ENCODE assay signal across 8 cellular contexts in the genomic region with DNA sequence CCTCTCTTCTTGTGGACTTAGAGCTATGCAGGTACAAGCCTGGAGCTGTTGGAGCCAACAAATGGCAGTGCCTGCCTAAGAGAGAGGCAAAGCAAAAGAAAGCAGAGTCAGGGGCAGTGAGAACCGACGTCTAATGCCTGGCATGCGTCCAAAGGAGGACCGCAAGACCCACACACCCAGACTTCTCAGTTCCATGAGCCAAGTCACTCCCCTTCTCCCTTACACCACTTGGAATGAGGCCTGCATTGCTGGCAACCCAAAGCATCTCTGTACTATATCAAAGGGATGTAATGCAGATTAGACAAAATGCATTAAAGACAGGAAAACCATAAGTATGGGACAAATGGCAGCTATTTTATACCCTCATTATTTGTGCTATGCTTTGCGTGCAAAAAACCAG. TPM values are rescaled to one million over a fixed set of nuclear protein-coding genes. Genes with fewer than 3 reads are reported as not detected.
DNase-seq lines count a peak whose midpoint lies in the region; ATAC-seq, FAIRE-seq and TF ChIP-seq lines count a peak whose summit lies in the region.

No MANE protein-coding gene starts in this region.

- H3K4me3 Mint-ChIP-seq in central memory CD8-positive, alpha-beta T cell, result no peak overlapping the region
- peak overlapping the region; percentile 0 for H3K4me3 Mint-ChIP-seq in mesothelial cell of epicardium

- TF ChIP-seq POLR2A in H54 (IDR thresholded peaks at IDR 0.05; ENCODE audit: low read depth, low read length), result no peak

- H3K9me3 Mint-ChIP-seq in central memory CD8-positive, alpha-beta T cell, result no peaks in the 10 kb centered on the region
- no peaks in the 10 kb centered on the region for H3K9me3 Mint-ChIP-seq in mesothelial cell of epicardium

- H3K27me3 Mint-ChIP-seq in central memory CD8-positive, alpha-beta T cell, result no peaks in the 10 kb centered on the region
- no peaks in the 10 kb centered on the region for H3K27me3 Mint-ChIP-seq in mesothelial cell of epicardium (ENCODE audit: low read depth)

- H3K27ac Mint-ChIP-seq in central memory CD8-positive, alpha-beta T cell (ENCODE audit: low read depth), result peak overlapping the region; percentile 67
- peak overlapping the region; percentile 70 for H3K27ac Mint-ChIP-seq in mesothelial cell of epicardium

- ATAC-seq in central memory CD8-positive, alpha-beta T cell (replicated peaks; ENCODE audit: extremely low read depth, poor library complexity, severe bottlenecking), result no peak
- ATAC-seq in GM21786 (IDR thresholded peaks at IDR 0.05; ENCODE audit: unreplicated experiment), result no peak

- FAIRE-seq in H54 (lab: Jason Lieb, UNC), result no peak
- no peak for FAIRE-seq in GM19239 (lab: Jason Lieb, UNC)

- peaks cover 41% of the 10 kb centered on the region for H3K4me1 Mint-ChIP-seq in central memory CD8-positive, alpha-beta T cell
- H3K4me1 Mint-ChIP-seq in mesothelial cell of epicardium, result peaks cover 47% of the 10 kb centered on the region

- TF ChIP-seq CTCF in AG10803 (conservative IDR thresholded peaks at IDR 0.05; ENCODE audit: low read length), result no peak
- no peak for TF ChIP-seq CTCF in mesothelial cell of epicardium (IDR thresholded peaks at IDR 0.05; ENCODE audit: unreplicated experiment)

- H3K36me3 Mint-ChIP-seq in central memory CD8-positive, alpha-beta T cell (ENCODE audit: insufficient read depth), result peaks cover 12% of the 10 kb centered on the region
- no peaks in the 10 kb centered on the region for H3K36me3 Mint-ChIP-seq in mesothelial cell of epicardium

- no peak overlapping the region for H3K4me3 ChIP-seq in AG10803 (ENCODE audit: low read length)

- peak; percentile 92 for DNase-seq in AG10803 (ENCODE audit: low read depth)
- peak; percentile 58 for DNase-seq in NCI-H2029 treated with DMSO at 0.1 percent for 48 hours (lab: John Stamatoyannopoulos, UW)
- no peak for DNase-seq in central memory CD8-positive, alpha-beta T cell (ENCODE audit: low spot score in 2 of 2)
- DNase-seq in mesothelial cell of epicardium (ENCODE audit: low spot score in 2 of 2, unreplicated experiment in 2 of 2), result peak; percentile 51 to 64
- no peak for DNase-seq in H54 (ENCODE audit: insufficient read length, low spot score)
- DNase-seq in GM19239 (ENCODE audit: insufficient read length, low spot score), result no peak
- no peak for DNase-seq in stimulated activated CD4-positive, alpha-beta T cell treated with anti-CD3 and anti-CD28 coated beads, Interleukin-1b, Interleukin-23, amount 100 ng/mL, for 48 hours

RNA-seq across cellular contexts. Expression of gene RNU4ATAC, which starts 49.9 kb away (rescaled TPM):
- not detected in 3 replicates for total RNA-seq in mesothelial cell of epicardium

Comparison
In these comparisons a context has a peak if more than half of its experiments do, and no peak if none do; other contexts are left out.
1. DNase-seq: peak in AG10803 (single experiment), NCI-H2029 treated with DMSO at 0.1 percent for 48 hours (single experiment) and mesothelial cell of epicardium (2 of 2); none in central memory CD8-positive, alpha-beta T cell (0 of 2), H54 (single experiment), GM19239 (single experiment) and stimulated activated CD4-positive, alpha-beta T cell treated with anti-CD3 and anti-CD28 coated beads, Interleukin-1b, Interleukin-23, amount 100 ng/mL, for 48 hours (single experiment).